Comparison of ENCODE assay signal across 23 cellular contexts in the genomic region with DNA sequence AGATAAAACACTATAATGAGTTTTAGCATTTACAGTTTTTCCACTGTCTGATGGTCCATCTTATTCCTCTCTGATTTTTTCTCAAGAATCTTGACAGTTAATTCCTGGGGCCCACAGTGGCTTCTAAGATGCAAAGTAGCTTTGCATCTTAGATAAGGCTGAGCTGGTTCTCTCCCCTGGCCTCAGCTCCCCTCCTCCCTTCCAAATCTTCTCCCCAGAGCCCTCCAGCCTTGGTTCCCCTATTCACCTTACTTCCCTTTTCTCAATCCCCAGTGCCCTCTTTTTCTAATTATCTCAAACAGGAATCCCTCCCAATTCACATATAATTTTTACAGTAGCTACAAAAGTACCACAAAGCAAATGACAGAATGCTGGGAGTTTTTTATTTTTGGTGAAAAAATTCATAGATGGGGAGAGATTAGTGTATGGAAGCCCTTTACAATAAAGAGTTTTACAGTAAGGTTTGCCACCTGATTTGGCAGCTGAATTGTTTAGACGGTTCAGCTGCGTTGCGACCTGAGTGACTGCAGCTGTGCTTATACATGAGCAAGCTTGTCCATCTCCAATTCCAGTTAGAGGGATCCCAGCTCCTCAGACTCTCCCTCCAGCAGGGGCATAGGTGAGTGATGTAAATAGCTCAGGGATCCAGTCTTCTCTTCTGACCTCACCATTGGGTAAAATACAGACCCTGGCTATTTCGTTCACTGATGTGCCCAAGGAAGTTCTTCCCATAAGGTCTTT. TPM values are rescaled to one million over a fixed set of nuclear protein-coding genes. Genes with fewer than 3 reads are reported as not detected.
A peak's percentile ranks its signal among the peaks of the same experiment; 100 is the strongest.
DNase-seq lines count a peak whose midpoint lies in the region; ATAC-seq, FAIRE-seq and TF ChIP-seq lines count a peak whose summit lies in the region.
"Had no signal": no experiment of that assay in that cellular context is flagged by ENCODE, and none has a peak within 500 bp of the region (broad histone marks: within the 10 kb centered on the region; RNA-seq: fewer than 3 reads in every experiment).

No MANE protein-coding gene starts in this region.

- 66 to 75% (median 71%) methylated on average over 4 of the region's 4 CpGs for WGBS in ovary, 3 donors

- intact Hi-C loops in ovary (cut with DNase I) = no loop called here

- no peaks in the 10 kb centered on the region for H3K4me1 ChIP-seq in ovary (ENCODE audit: insufficient read depth)
- H3K4me1 ChIP-seq: heart right ventricle, parathyroid adenoma, upper lobe of right lung had no signal

- DNase-seq in NCI-H82 (lab: John Stamatoyannopoulos, UW) = peak; percentile 20
- no peak for DNase-seq in NCI-H82 treated with DMSO at 0.1 percent for 48 hours (lab: John Stamatoyannopoulos, UW; ENCODE audit: unreplicated experiment)
- DNase-seq in OCI-M1 (lab: John Stamatoyannopoulos, UW) = peak; percentile 53
- peak; percentile 25 for DNase-seq in bronchial epithelial cell (ENCODE audit: low read depth)
- DNase-seq in stimulated activated naive B cell treated with anti-CD40 and anti-IgM and Interleukin-4, amounts not matched to agents 10 μg/mL and 1 μg/mL and 100 μg/mL, for 72 hours = peak; percentile 8
- no peak for DNase-seq in ovary
- DNase-seq in NCI-H2227 (lab: John Stamatoyannopoulos, UW; ENCODE audit: unreplicated experiment) = no peak
- DNase-seq: activated CD4-positive, CD25-positive, alpha-beta regulatory T cell treated with anti-CD3 and anti-CD28 coated beads, Interleukin-2, amount 50 U/mL, for 72 hours; activated naive CD8-positive, alpha-beta T cell treated with anti-CD3 and anti-CD28 coated beads, Interleukin-2, amount 50 U/mL, for 24 hours; C1 segment of cervical spinal cord; heart right ventricle; NCI-H1436; stimulated activated naive CD8-positive, alpha-beta T cell treated with anti-CD3 and anti-CD28 coated beads, Interleukin-15, Interleukin-2, amounts not matched to agents 100 U/mL and 50 U/mL, for 24 hours; T-helper 1 cell; upper lobe of right lung had no signal

- no peak overlapping the region for H3K27ac Mint-ChIP-seq in stimulated activated naive B cell treated with anti-CD40 and anti-IgM and Interleukin-4, amounts not matched to agents 10 μg/mL and 1 μg/mL and 100 μg/mL, for 72 hours
- H3K27ac Mint-ChIP-seq: activated naive CD8-positive, alpha-beta T cell treated with anti-CD3 and anti-CD28 coated beads, Interleukin-2, amount 50 U/mL, for 24 hours had no signal

- H3K4me1 Mint-ChIP-seq in stimulated activated naive B cell treated with anti-CD40 and anti-IgM and Interleukin-4, amounts not matched to agents 10 μg/mL and 1 μg/mL and 100 μg/mL, for 72 hours = peaks cover 18 to 20% of the 10 kb centered on the region in 2 donors

- H3K9me3 Mint-ChIP-seq in stimulated activated naive B cell treated with anti-CD40 and anti-IgM and Interleukin-4, amounts not matched to agents 10 μg/mL and 1 μg/mL and 100 μg/mL, for 72 hours = peaks cover 4 to 11% of the 10 kb centered on the region in 2 donors
- H3K9me3 Mint-ChIP-seq: activated naive CD8-positive, alpha-beta T cell treated with anti-CD3 and anti-CD28 coated beads, Interleukin-2, amount 50 U/mL, for 24 hours; brain had no signal

- H3K27me3 ChIP-seq in bronchial epithelial cell (ENCODE audit: control insufficient read depth, insufficient read depth, low read length) (no peaks in the 10 kb centered on the region), ovary (no peaks in the 10 kb centered on the region)
- H3K27me3 ChIP-seq: heart right ventricle, upper lobe of right lung had no signal

- H3K4me3 ChIP-seq in bronchial epithelial cell (ENCODE audit: low read depth, low read length) (no peak overlapping the region), ovary (no peak overlapping the region)
- H3K4me3 ChIP-seq: heart right ventricle, lung, upper lobe of right lung had no signal

- H3K36me3 Mint-ChIP-seq in stimulated activated naive B cell treated with anti-CD40 and anti-IgM and Interleukin-4, amounts not matched to agents 10 μg/mL and 1 μg/mL and 100 μg/mL, for 72 hours = peaks cover 0 to 2% of the 10 kb centered on the region in 2 donors
- H3K36me3 Mint-ChIP-seq: brain had no signal

- no peak for TF ChIP-seq EP300 in ovary (IDR thresholded peaks at IDR 0.05)

- H3K4me3 Mint-ChIP-seq in stimulated activated naive B cell treated with anti-CD40 and anti-IgM and Interleukin-4, amounts not matched to agents 10 μg/mL and 1 μg/mL and 100 μg/mL, for 72 hours = no peak overlapping the region
- H3K4me3 Mint-ChIP-seq: activated naive CD8-positive, alpha-beta T cell treated with anti-CD3 and anti-CD28 coated beads, Interleukin-2, amount 50 U/mL, for 24 hours; brain had no signal

- TF ChIP-seq POLR2A in ovary (IDR thresholded peaks at IDR 0.05) = no peak

- no peaks in the 10 kb centered on the region for H3K36me3 ChIP-seq in bronchial epithelial cell (ENCODE audit: control insufficient read depth, insufficient read depth, low read length)
- no peaks in the 10 kb centered on the region for H3K36me3 ChIP-seq in ovary
- H3K36me3 ChIP-seq: upper lobe of right lung had no signal

- TF ChIP-seq CTCF in bronchial epithelial cell (IDR thresholded peaks at IDR 0.05; ENCODE audit: insufficient read depth, low read length, severe bottlenecking) (no peak), ovary (IDR thresholded peaks at IDR 0.05) (no peak)

- H3K27ac ChIP-seq in ovary = no peak overlapping the region
- H3K27ac ChIP-seq: heart right ventricle, parathyroid adenoma, upper lobe of right lung had no signal

- H3K27me3 Mint-ChIP-seq in stimulated activated naive B cell treated with anti-CD40 and anti-IgM and Interleukin-4, amounts not matched to agents 10 μg/mL and 1 μg/mL and 100 μg/mL, for 72 hours = peaks cover 0 to 5% of the 10 kb centered on the region in 2 donors
- H3K27me3 Mint-ChIP-seq: activated naive CD8-positive, alpha-beta T cell treated with anti-CD3 and anti-CD28 coated beads, Interleukin-2, amount 50 U/mL, for 24 hours; brain had no signal

- FAIRE-seq in bronchial epithelial cell (lab: Jason Lieb, UNC) = peak; percentile 55
- FAIRE-seq: A204.1, colon, D721Med had no signal

- H3K9me3 ChIP-seq in ovary = no peaks in the 10 kb centered on the region
- H3K9me3 ChIP-seq: heart right ventricle, upper lobe of right lung had no signal

- ATAC-seq in stimulated activated naive B cell treated with anti-CD40 and anti-IgM and Interleukin-4, amounts not matched to agents 10 μg/mL and 1 μg/mL and 100 μg/mL, for 72 hours (replicated peaks) = peak; percentile 79 to 82
- no peak for ATAC-seq in HG02610 (IDR thresholded peaks at IDR 0.05; ENCODE audit: unreplicated experiment)
- ATAC-seq: activated naive CD8-positive, alpha-beta T cell treated with anti-CD3 and anti-CD28 coated beads, Interleukin-2, amount 50 U/mL, for 24 hours; heart right ventricle; sciatic nerve; stimulated activated naive CD8-positive, alpha-beta T cell treated with anti-CD3 and anti-CD28 coated beads, Interleukin-15, Interleukin-2, amounts not matched to agents 100 U/mL and 50 U/mL, for 24 hours; upper lobe of right lung had no signal

RNA-seq across cellular contexts. Expression of gene CKMT2, which starts 51.4 kb away (rescaled TPM):
- total RNA-seq in bronchial epithelial cell (not detected in 2 replicates), ovary (10 to 100 TPM in 6 of 7 donors, 1 to 10 TPM in 1; 6.2 to 28.3 (median 13.0) TPM)
- 10 to 100 TPM; 11.1 to 11.4 TPM for polyA plus RNA-seq in ovary

Comparison
In these comparisons a context has a peak if more than half of its experiments do, and no peak if none do; other contexts are left out.
1. DNase-seq: peak in NCI-H82 (single experiment), OCI-M1 (single experiment), bronchial epithelial cell (single experiment) and stimulated activated naive B cell treated with anti-CD40 and anti-IgM and Interleukin-4, amounts not matched to agents 10 μg/mL and 1 μg/mL and 100 μg/mL, for 72 hours (single experiment); none in NCI-H82 treated with DMSO at 0.1 percent for 48 hours (single experiment), ovary (0 of 5) and NCI-H2227 (single experiment).